14 cellular contexts compared by ENCODE assay signal in the genomic region with DNA sequence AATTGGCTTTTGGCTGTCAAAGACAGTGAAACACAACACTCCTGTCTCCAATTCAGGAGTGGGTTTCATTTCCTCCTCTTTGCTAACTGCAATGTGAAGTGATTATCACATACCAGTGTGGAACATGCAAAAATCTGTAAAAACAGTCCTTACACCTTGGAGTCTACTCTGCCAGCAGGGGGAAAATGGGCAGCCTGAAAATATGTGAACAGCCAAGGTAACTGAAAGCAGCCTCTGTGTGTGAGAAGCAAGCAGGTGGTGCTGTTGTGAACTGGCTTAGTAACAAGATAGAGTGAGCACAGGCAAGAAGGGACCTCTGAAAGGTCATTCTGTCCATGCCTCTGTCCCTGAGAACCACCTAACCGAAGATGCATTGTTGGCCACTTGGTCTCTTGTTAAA. TPM values are rescaled to one million over a fixed set of nuclear protein-coding genes. Genes with fewer than 3 reads are reported as not detected.
DNase-seq lines count a peak whose midpoint lies in the region; ATAC-seq lines count a peak whose summit lies in the region.
"Had no signal": no experiment of that assay in that cellular context is flagged by ENCODE, and none has a peak within 500 bp of the region (broad histone marks: within the 10 kb centered on the region; RNA-seq: fewer than 3 reads in every experiment).

No MANE protein-coding gene starts in this region.

- no peak overlapping the region for H2BK15ac ChIP-seq in mesendoderm (replicated peaks; ENCODE audit: low read depth)

- in situ Hi-C loops in SK-MEL-5 (cut with HindIII; ENCODE audit: low pct_unique_long_range_greater_than_20kb, low sequenced_read_pairs): no loop called here

- peaks cover 33% of the 10 kb centered on the region for H3K27me3 ChIP-seq in mesendoderm (ENCODE audit: insufficient read depth, low read length, poor library complexity)

- H3K36me3 ChIP-seq in mesendoderm (ENCODE audit: control insufficient read depth, insufficient read depth, low read length): no peaks in the 10 kb centered on the region
- H3K36me3 ChIP-seq: esophagus squamous epithelium, thoracic aorta had no signal

- no peak overlapping the region for H4K5ac ChIP-seq in mesendoderm (ENCODE audit: low read length)

- H3K23ac ChIP-seq in mesendoderm (ENCODE audit: low read length): no peak overlapping the region

- no peak overlapping the region for H2BK120ac ChIP-seq in mesendoderm (ENCODE audit: low read depth, low read length)

- DNase-seq in NCI-H2029 treated with DMSO at 0.1 percent for 48 hours (lab: John Stamatoyannopoulos, UW) (peak; percentile 13), NCI-H2029 (lab: John Stamatoyannopoulos, UW) (no peak), NAMALWA (ENCODE audit: low spot score) (peak; percentile 62), SK-MEL-5 (ENCODE audit: low read depth, low spot score) (peak; percentile 49), mesendoderm (peak; percentile 76), NCI-H1930 (lab: John Stamatoyannopoulos, UW) (no peak)
- DNase-seq: activated T-cell treated with anti-CD3 and anti-CD28 coated beads, Interleukin-2, amount 50 U/mL, for 4 hours; esophagus squamous epithelium; kidney glomerular epithelial cell had no signal

- H3K27ac ChIP-seq in mesendoderm (ENCODE audit: low read depth, low read length): no peak overlapping the region
- H3K27ac ChIP-seq: esophagus squamous epithelium, thoracic aorta had no signal

- ATAC-seq in GM19397 (IDR thresholded peaks at IDR 0.05; ENCODE audit: unreplicated experiment) (no peak), HG03196 (IDR thresholded peaks at IDR 0.05; ENCODE audit: unreplicated experiment) (no peak)
- ATAC-seq: activated T-cell treated with anti-CD3 and anti-CD28 coated beads, Interleukin-2, amount 50 U/mL, for 4 hours had no signal

- no peaks in the 10 kb centered on the region for H3K79me2 ChIP-seq in mesendoderm (ENCODE audit: control insufficient read depth, insufficient read depth, low read length)

- no peak overlapping the region for H3K18ac ChIP-seq in mesendoderm (ENCODE audit: low read length)

- H3K4ac ChIP-seq in mesendoderm (ENCODE audit: low read depth, low read length): no peak overlapping the region

- WGBS in mesendoderm (ENCODE audit: extremely low coverage, insufficient coverage, low lambda C conversion rate): no CpG with 5 or more reads among the region's 1 CpG

- H4K8ac ChIP-seq in mesendoderm (ENCODE audit: low read depth, low read length): no peak overlapping the region

- H3K4me2 ChIP-seq in mesendoderm (ENCODE audit: low read length): no peak overlapping the region

- no peak overlapping the region for H3K9ac ChIP-seq in mesendoderm (ENCODE audit: low read length)

- no peak overlapping the region for H3K56ac ChIP-seq in mesendoderm (ENCODE audit: low read length)

- peaks cover 3% of the 10 kb centered on the region for H3K4me1 ChIP-seq in mesendoderm (ENCODE audit: control insufficient read depth, low read depth, low read length)

- H2BK5ac ChIP-seq in mesendoderm (ENCODE audit: low read length): no peak overlapping the region

- no peak overlapping the region for H3K4me3 ChIP-seq in mesendoderm (ENCODE audit: low read length)
- H3K4me3 ChIP-seq: esophagus squamous epithelium, thoracic aorta had no signal

- no peaks in the 10 kb centered on the region for H3K79me1 ChIP-seq in mesendoderm (ENCODE audit: low read length)

- H2AK5ac ChIP-seq in mesendoderm (ENCODE audit: low read length): no peak overlapping the region

RNA-seq across cellular contexts. Expression of a gene that starts 6.0 kb away (rescaled TPM):
- not detected in 2 replicates for total RNA-seq in SK-MEL-5 (2014; rRNA removed; shearing (Covaris generic))
- polyA plus RNA-seq in SK-MEL-5 (2015; cell fraction: cytosol; rRNA removed): not detected in 2 replicates
- 0.16 TPM in 1 of 2 replicates, not detected in the other for polyA plus RNA-seq in SK-MEL-5 (2015; cell fraction: nucleus; rRNA removed)
- polyA plus RNA-seq in mesendoderm (2013, experiment 1 of 2): 0.27 TPM
- polyA plus RNA-seq in mesendoderm (2013, experiment 2 of 2): 0.29 TPM
- total RNA-seq: activated T-cell treated with anti-CD3 and anti-CD28 coated beads, Interleukin-2, amount 50 U/mL, for 4 hours; esophagus squamous epithelium; HT1080; osteocyte; thoracic aorta had no signal

Comparison
In these comparisons a context has a peak if more than half of its experiments do, and no peak if none do; other contexts are left out.
1. DNase-seq: peak in NCI-H2029 treated with DMSO at 0.1 percent for 48 hours (single experiment), NAMALWA (single experiment), SK-MEL-5 (single experiment) and mesendoderm (single experiment); none in NCI-H2029 (single experiment) and NCI-H1930 (0 of 2).